ENCODE assay signal across 23 cellular contexts in the genomic region with DNA sequence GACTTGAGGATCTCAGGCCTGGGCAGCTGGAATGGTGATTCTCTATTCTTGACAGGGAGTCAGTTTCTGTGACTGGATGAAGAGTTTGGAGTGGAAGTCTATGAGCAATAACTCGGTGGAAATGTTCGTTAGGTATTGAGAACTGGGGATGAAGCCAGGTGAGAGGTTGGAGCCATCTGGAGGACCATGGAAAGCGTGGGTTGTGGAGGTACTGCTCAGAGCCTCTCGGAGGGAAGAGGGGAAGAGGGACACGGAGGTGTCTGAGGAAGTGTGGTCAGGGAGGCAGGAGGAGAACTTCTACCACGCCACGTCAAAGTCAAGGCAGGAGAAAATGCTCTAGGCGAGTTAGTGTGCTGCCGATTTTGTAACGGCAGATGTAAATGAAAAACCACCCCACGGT.
"Had no signal": no experiment of that assay in that cellular context is flagged by ENCODE, and none has a peak within 500 bp of the region (broad histone marks: within the 10 kb centered on the region; RNA-seq: fewer than 3 reads in every experiment).

No MANE protein-coding gene starts in this region.

- H3K4me1 ChIP-seq: esophagus squamous epithelium, gastrocnemius medialis, heart right ventricle, left lung, lower lobe of right lung had no signal

- H3K9me3 ChIP-seq: esophagus squamous epithelium, gastrocnemius medialis, lower lobe of right lung, mucosa of descending colon had no signal

- ATAC-seq: gastrocnemius medialis; heart right ventricle; left cardiac atrium; left lung; left ventricle myocardium superior; lower lobe of right lung; mucosa of descending colon; naive thymus-derived CD8-positive, alpha-beta T cell had no signal

- FAIRE-seq: endothelial cell of umbilical vein, islet of Langerhans, keratinocyte had no signal

- DNase-seq: dermis blood vessel endothelial cell; dorsolateral prefrontal cortex; effector CD4-positive, alpha-beta T cell; effector memory CD4-positive, alpha-beta T cell; esophagus squamous epithelium; foreskin fibroblast; foreskin melanocyte; gastrocnemius medialis; glutamatergic neuron; heart right ventricle; hippocampal formation; left cardiac atrium; left lung; left ventricle myocardium superior; lower lobe of right lung; mesenchymal stem cell; mucosa of descending colon; naive B cell; naive thymus-derived CD8-positive, alpha-beta T cell had no signal

- H3K4me3 ChIP-seq: coronary artery, dorsolateral prefrontal cortex, esophagus squamous epithelium, gastrocnemius medialis, heart right ventricle, left lung, lower lobe of right lung, mucosa of descending colon had no signal

- H3K27ac ChIP-seq: coronary artery, esophagus squamous epithelium, gastrocnemius medialis, heart right ventricle, left lung, lower lobe of right lung had no signal

- H3K27me3 ChIP-seq: dorsolateral prefrontal cortex, esophagus squamous epithelium, gastrocnemius medialis, heart right ventricle, left lung had no signal

- H3K36me3 ChIP-seq: esophagus squamous epithelium, gastrocnemius medialis, heart right ventricle, left lung, lower lobe of right lung had no signal
